Comparison of ENCODE assay signal across 24 cellular contexts in genomic region chr2:95056044-95056443, GRCh38. TPM values are rescaled to one million over a fixed set of nuclear protein-coding genes. Genes with fewer than 3 reads are reported as not detected.
DNase-seq lines count a peak whose midpoint lies in the region; ATAC-seq and TF ChIP-seq lines count a peak whose summit lies in the region.
"Had no signal": no experiment of that assay in that cellular context is flagged by ENCODE, and none has a peak within 500 bp of the region (broad histone marks: within the 10 kb centered on the region; RNA-seq: fewer than 3 reads in every experiment).

No MANE protein-coding gene starts in this region.

- no peak overlapping the region for H2AFZ ChIP-seq in neuronal stem cell (ENCODE audit: low read length)
- H2AFZ ChIP-seq: GM23338 had no signal

- DNase-seq in activated effector memory CD4-positive, alpha-beta T cell treated with anti-CD3 and anti-CD28 coated beads, Interleukin-2, amount 50 U/mL, for 16 hours = peak; percentile 57
- DNase-seq in activated effector memory CD4-positive, alpha-beta T cell treated with Interleukin-2 at 50 U/mL for 16 hours = no peak
- DNase-seq in HK-2 (ENCODE audit: unreplicated experiment) = peak; percentile 32
- no peak for DNase-seq in activated naive CD8-positive, alpha-beta T cell treated with anti-CD3 and anti-CD28 coated beads, Interleukin-2, amount 10 ng/mL, durations not matched to agents 7 days and 5 days
- no peak for DNase-seq in neuronal stem cell (ENCODE audit: low spot score)
- DNase-seq in NCI-H2107 treated with DMSO at 0.1 percent for 48 hours (lab: John Stamatoyannopoulos, UW; ENCODE audit: unreplicated experiment) = no peak
- DNase-seq in activated gamma-delta T cell treated with Interleukin-2 at 50 U/mL for 16 hours = no peak
- DNase-seq in endodermal cell = no peak
- DNase-seq: DMS153; effector CD4-positive, alpha-beta T cell; MG63; NCI-H1436; NCI-H2227 treated with DMSO at 0.1 percent for 48 hours; NCI-H82; SIG-M5; WERI-Rb-1 had no signal

- H2BK120ac ChIP-seq in neuronal stem cell (ENCODE audit: low read depth, low read length) = peak overlapping the region; percentile 38

- peak overlapping the region; percentile 83 for H3K18ac ChIP-seq in neuronal stem cell (ENCODE audit: low read length)

- no peak overlapping the region for H3K4me2 ChIP-seq in neuronal stem cell (ENCODE audit: insufficient read depth, low read length, poor library complexity, severe bottlenecking)
- H3K4me2 ChIP-seq: GM23338 had no signal

- H3K23ac ChIP-seq in neuronal stem cell (ENCODE audit: low read depth, low read length, poor library complexity) = no peak overlapping the region

- H3K14ac ChIP-seq in neuronal stem cell (ENCODE audit: low read length) = no peak overlapping the region

- H2AK5ac ChIP-seq in neuronal stem cell (ENCODE audit: low read depth, low read length) = peak overlapping the region; percentile 87

- H3K4me3 Mint-ChIP-seq in activated naive CD8-positive, alpha-beta T cell treated with anti-CD3 and anti-CD28 coated beads, Interleukin-2, amount 10 ng/mL, durations not matched to agents 7 days and 5 days = peak overlapping the region; percentile 32
- H3K4me3 Mint-ChIP-seq in endodermal cell = no peak overlapping the region
- H3K4me3 Mint-ChIP-seq: GM23338; memory B cell; stimulated activated memory B cell treated with anti-CD40 and anti-IgM and Interleukin-4, amounts not matched to agents 10 μg/mL and 1 μg/mL and 100 μg/mL, for 72 hours had no signal

- peaks cover 43% of the 10 kb centered on the region for H3K4me1 Mint-ChIP-seq in activated naive CD8-positive, alpha-beta T cell treated with anti-CD3 and anti-CD28 coated beads, Interleukin-2, amount 10 ng/mL, durations not matched to agents 7 days and 5 days
- peaks cover 2% of the 10 kb centered on the region for H3K4me1 Mint-ChIP-seq in endodermal cell
- H3K4me1 Mint-ChIP-seq: memory B cell; stimulated activated memory B cell treated with anti-CD40 and anti-IgM and Interleukin-4, amounts not matched to agents 10 μg/mL and 1 μg/mL and 100 μg/mL, for 72 hours had no signal

- H2BK15ac ChIP-seq in neuronal stem cell (ENCODE audit: low read length) = peak overlapping the region; percentile 81

- no peak overlapping the region for H3K4me3 ChIP-seq in neuronal stem cell (ENCODE audit: low read length in 2 of 2)
- H3K4me3 ChIP-seq in endodermal cell (ENCODE audit: low read length) = no peak overlapping the region
- H3K4me3 ChIP-seq: ascending aorta, GM23338, MG63, thyroid gland had no signal

- H3K36me3 ChIP-seq in neuronal stem cell (replicated peaks in 1 of 2; ENCODE audit: control insufficient read depth in 2 of 2, insufficient read depth in 2 of 2, low read length in 2 of 2) (no peaks in the 10 kb centered on the region), endodermal cell (ENCODE audit: control insufficient read depth, insufficient read depth, low read length) (no peaks in the 10 kb centered on the region)
- H3K36me3 ChIP-seq: ascending aorta, MG63, thyroid gland, WERI-Rb-1 had no signal

- H3K27me3 Mint-ChIP-seq in activated naive CD8-positive, alpha-beta T cell treated with anti-CD3 and anti-CD28 coated beads, Interleukin-2, amount 10 ng/mL, durations not matched to agents 7 days and 5 days = no peaks in the 10 kb centered on the region
- H3K27me3 Mint-ChIP-seq in endodermal cell (ENCODE audit: insufficient read depth) = peaks cover 17% of the 10 kb centered on the region

- WGBS in neuronal stem cell (ENCODE audit: extremely low coverage in 2 of 2, insufficient read length in 2 of 2, insufficient replicate concordance in 1 of 2), 2 donors = no CpG with 5 or more reads among the region's 8 CpGs
- WGBS in endodermal cell (ENCODE audit: insufficient coverage in 1 of 2, insufficient read length in 1 of 2), 2 experiments = 84 to 85% methylated on average over 7 to 8 of the region's 8 CpGs

- H3K9me3 ChIP-seq in neuronal stem cell (replicated peaks in 1 of 2; ENCODE audit: control insufficient read depth in 2 of 2, insufficient read depth in 1 of 2, low read depth in 1 of 2, low read length in 2 of 2) = no peaks in the 10 kb centered on the region
- H3K9me3 ChIP-seq in endodermal cell (ENCODE audit: control insufficient read depth, low read length) = no peaks in the 10 kb centered on the region
- H3K9me3 ChIP-seq: ascending aorta, MG63, thyroid gland had no signal

- no peak overlapping the region for H3K4ac ChIP-seq in neuronal stem cell (ENCODE audit: low read length)

- POLR2A ChIA-PET in activated naive CD8-positive, alpha-beta T cell treated with anti-CD3 and anti-CD28 coated beads, Interleukin-2, amount 10 ng/mL, durations not matched to agents 7 days and 5 days (lab: Charles Lee) = interaction anchor here (0.8 to 9.3 kb wide), 5 partner anchors 13 to 347 kb away, joined by 3 to 124 read pairs (median 5); partner anchors contain the start of gene MAL

- no peak overlapping the region for H4K91ac ChIP-seq in neuronal stem cell (ENCODE audit: low read depth, low read length, poor library complexity)

- H3K79me1 ChIP-seq in neuronal stem cell (ENCODE audit: low read depth, low read length) = no peaks in the 10 kb centered on the region

- peak overlapping the region; percentile 24 for H3K27ac Mint-ChIP-seq in activated naive CD8-positive, alpha-beta T cell treated with anti-CD3 and anti-CD28 coated beads, Interleukin-2, amount 10 ng/mL, durations not matched to agents 7 days and 5 days
- no peak overlapping the region for H3K27ac Mint-ChIP-seq in endodermal cell
- H3K27ac Mint-ChIP-seq: GM23338; IgD-negative memory B cell; memory B cell; stimulated activated memory B cell treated with anti-CD40 and anti-IgM and Interleukin-4, amounts not matched to agents 10 μg/mL and 1 μg/mL and 100 μg/mL, for 72 hours had no signal

- H3K9me3 Mint-ChIP-seq in activated naive CD8-positive, alpha-beta T cell treated with anti-CD3 and anti-CD28 coated beads, Interleukin-2, amount 10 ng/mL, durations not matched to agents 7 days and 5 days = no peaks in the 10 kb centered on the region
- no peaks in the 10 kb centered on the region for H3K9me3 Mint-ChIP-seq in endodermal cell
- H3K9me3 Mint-ChIP-seq: GM23338; IgD-negative memory B cell; memory B cell; stimulated activated memory B cell treated with anti-CD40 and anti-IgM and Interleukin-4, amounts not matched to agents 10 μg/mL and 1 μg/mL and 100 μg/mL, for 72 hours had no signal

- H3K4me1 ChIP-seq in neuronal stem cell (ENCODE audit: control insufficient read depth in 2 of 2, insufficient read depth in 1 of 2, low read depth in 1 of 2, low read length in 2 of 2) (peaks cover 7 to 21% of the 10 kb centered on the region in 2 donors), endodermal cell (ENCODE audit: control insufficient read depth, insufficient read depth, low read length) (no peaks in the 10 kb centered on the region)
- H3K4me1 ChIP-seq: ascending aorta had no signal

- H3K27me3 ChIP-seq in neuronal stem cell (ENCODE audit: control insufficient read depth in 3 of 3, insufficient read depth in 3 of 3, low read depth in 1 of 3, low read length in 3 of 3) (peaks cover 0 to 25% (median 0%) of the 10 kb centered on the region in 3 experiments), endodermal cell (ENCODE audit: control insufficient read depth, insufficient read depth, low read length, poor library complexity, severe bottlenecking) (peaks cover 6% of the 10 kb centered on the region)
- H3K27me3 ChIP-seq: ascending aorta, thyroid gland had no signal

- H4K8ac ChIP-seq in neuronal stem cell (ENCODE audit: low read depth, low read length) = no peak overlapping the region

- H3K36me3 Mint-ChIP-seq in activated naive CD8-positive, alpha-beta T cell treated with anti-CD3 and anti-CD28 coated beads, Interleukin-2, amount 10 ng/mL, durations not matched to agents 7 days and 5 days = peaks cover 29% of the 10 kb centered on the region
- H3K36me3 Mint-ChIP-seq in endodermal cell (ENCODE audit: low read depth) = no peaks in the 10 kb centered on the region
- H3K36me3 Mint-ChIP-seq: memory B cell; stimulated activated memory B cell treated with anti-CD40 and anti-IgM and Interleukin-4, amounts not matched to agents 10 μg/mL and 1 μg/mL and 100 μg/mL, for 72 hours had no signal

- peak; percentile 48 for ATAC-seq in activated naive CD8-positive, alpha-beta T cell treated with anti-CD3 and anti-CD28 coated beads, Interleukin-2, amount 10 ng/mL, durations not matched to agents 7 days and 5 days (ENCODE audit: low read depth)
- ATAC-seq: GM23338; stimulated activated memory B cell treated with anti-CD40 and anti-IgM and Interleukin-4, amounts not matched to agents 10 μg/mL and 1 μg/mL and 100 μg/mL, for 72 hours had no signal

- H3K27ac ChIP-seq in neuronal stem cell (replicated peaks; ENCODE audit: low read length) (no peak overlapping the region), endodermal cell (ENCODE audit: low read depth, low read length) (no peak overlapping the region)
- H3K27ac ChIP-seq: ascending aorta, WERI-Rb-1 had no signal

- H2BK5ac ChIP-seq in neuronal stem cell (ENCODE audit: low read length) = peak overlapping the region; percentile 56

- no peak overlapping the region for H3K9ac ChIP-seq in neuronal stem cell (ENCODE audit: low read depth, low read length, poor library complexity)
- no peak overlapping the region for H3K9ac ChIP-seq in endodermal cell (ENCODE audit: extremely low read depth, low read length, poor library complexity, severe bottlenecking)

- no peak for TF ChIP-seq CTCF in endodermal cell (conservative IDR thresholded peaks at IDR 0.05)

- peak overlapping the region; percentile 36 for H2BK12ac ChIP-seq in neuronal stem cell (ENCODE audit: low read length)

RNA-seq across cellular contexts. Expression of gene MAL, which starts 30.5 kb away (rescaled TPM):
- total RNA-seq in activated naive CD8-positive, alpha-beta T cell treated with anti-CD3 and anti-CD28 coated beads, Interleukin-2, amount 10 ng/mL, durations not matched to agents 7 days and 5 days = 100 to 1,000 TPM; 174 to 184 TPM
- polyA plus RNA-seq in neuronal stem cell (2013, experiment 1 of 2) = 0.18 TPM
- polyA plus RNA-seq in neuronal stem cell (2013, experiment 2 of 2) = 0.19 TPM
- total RNA-seq in endodermal cell = not detected
- 10.1 TPM for polyA plus RNA-seq in endodermal cell (2013, experiment 1 of 2)
- 9.4 TPM for polyA plus RNA-seq in endodermal cell (2013, experiment 2 of 2)
- total RNA-seq: ascending aorta, frontal cortex had no signal
- polyA plus RNA-seq: keratinocyte had no signal

Comparison
In these comparisons a context has a peak if more than half of its experiments do, and no peak if none do; other contexts are left out.
1. DNase-seq: peak in activated effector memory CD4-positive, alpha-beta T cell treated with anti-CD3 and anti-CD28 coated beads, Interleukin-2, amount 50 U/mL, for 16 hours (single experiment) and HK-2 (single experiment); none in activated effector memory CD4-positive, alpha-beta T cell treated with Interleukin-2 at 50 U/mL for 16 hours (single experiment), activated naive CD8-positive, alpha-beta T cell treated with anti-CD3 and anti-CD28 coated beads, Interleukin-2, amount 10 ng/mL, durations not matched to agents 7 days and 5 days (single experiment), neuronal stem cell (single experiment), NCI-H2107 treated with DMSO at 0.1 percent for 48 hours (single experiment), activated gamma-delta T cell treated with Interleukin-2 at 50 U/mL for 16 hours (single experiment) and endodermal cell (single experiment).
2. RNA of gene MAL, which starts 30.5 kb away (total RNA-seq): 174 to 184 TPM in activated naive CD8-positive, alpha-beta T cell treated with anti-CD3 and anti-CD28 coated beads, Interleukin-2, amount 10 ng/mL, durations not matched to agents 7 days and 5 days; not detected in endodermal cell; every median in the first group is over 100 times any median in the second.